In genomic region chr2:227238242-227239237, GRCh38 we compare ENCODE assay signal across 8 cellular contexts.
DNase-seq lines count a peak whose midpoint lies in the region; ATAC-seq and TF ChIP-seq lines count a peak whose summit lies in the region.

No MANE protein-coding gene starts in this region.

- H3K4me1 ChIP-seq in gastroesophageal sphincter (peaks cover 0 to 6% (median 0%) of the 10 kb centered on the region in 3 donors), uterus (no peaks in the 10 kb centered on the region)

- H3K27ac ChIP-seq in gastroesophageal sphincter (no peak overlapping the region), uterus (no peak overlapping the region)

- ATAC-seq in HG03378 (IDR thresholded peaks at IDR 0.05; ENCODE audit: unreplicated experiment), result peak; percentile 73
- ATAC-seq in gastroesophageal sphincter, result no peak

- peak; percentile 43 for DNase-seq in SIG-M5 treated with dmso at 0.1 percent for 504 hours (lab: John Stamatoyannopoulos, UW; ENCODE audit: unreplicated experiment)
- DNase-seq in SIG-M5 (lab: John Stamatoyannopoulos, UW), result no peak
- peak; percentile 56 for DNase-seq in RPMI8226
- DNase-seq in activated gamma-delta T cell treated with anti-CD3 and anti-CD28 coated beads, Interleukin-2, amount 50 U/mL, for 16 hours (ENCODE audit: low read depth), result peak; percentile 36
- DNase-seq in pons (ENCODE audit: low spot score), result peak; percentile 72
- DNase-seq in uterus, result peak; percentile 40 to 62

- intact Hi-C loops in uterus (cut with DNase I; ENCODE audit: low total_unique reads), result no loop called here

- peak; percentile 75 to 90 (median 82) for TF ChIP-seq CTCF in gastroesophageal sphincter (IDR thresholded peaks at IDR 0.05)
- TF ChIP-seq CTCF in uterus (IDR thresholded peaks at IDR 0.05), result peak; percentile 65 to 85 (median 72)

- no peak overlapping the region for H3K4me3 ChIP-seq in gastroesophageal sphincter
- H3K4me3 ChIP-seq in uterus, result no peak overlapping the region

- WGBS in gastroesophageal sphincter (ENCODE audit: low coverage in 1 of 2), 2 donors, result 27 to 30% methylated on average over 7 to 10 of the region's 10 CpGs

- H3K27me3 ChIP-seq in gastroesophageal sphincter (peaks cover 4% of the 10 kb centered on the region), uterus (no peaks in the 10 kb centered on the region)

- no peaks in the 10 kb centered on the region for H3K36me3 ChIP-seq in gastroesophageal sphincter
- no peaks in the 10 kb centered on the region for H3K36me3 ChIP-seq in uterus

- no peak for TF ChIP-seq EP300 in gastroesophageal sphincter (IDR thresholded peaks at IDR 0.05)

- no peaks in the 10 kb centered on the region for H3K9me3 ChIP-seq in gastroesophageal sphincter
- H3K9me3 ChIP-seq in uterus, result no peaks in the 10 kb centered on the region

- no peak for TF ChIP-seq POLR2A in gastroesophageal sphincter (IDR thresholded peaks at IDR 0.05)
- no peak for TF ChIP-seq POLR2A in uterus (IDR thresholded peaks at IDR 0.05)
